Comparison of ENCODE assay signal across 1 cellular context in genomic region chr3:118884748-118885206, GRCh38.
TF ChIP-seq lines count a peak whose summit lies in the region.

No MANE protein-coding gene starts in this region.

TF ChIP-seq in GM23338, 12 proteins besides CTCF, POLR2A, EP300 and RAD21 (continued from another document):
- TF ChIP-seq ETS1 (IDR thresholded peaks at IDR 0.05) = no peak
